In the genomic region with DNA sequence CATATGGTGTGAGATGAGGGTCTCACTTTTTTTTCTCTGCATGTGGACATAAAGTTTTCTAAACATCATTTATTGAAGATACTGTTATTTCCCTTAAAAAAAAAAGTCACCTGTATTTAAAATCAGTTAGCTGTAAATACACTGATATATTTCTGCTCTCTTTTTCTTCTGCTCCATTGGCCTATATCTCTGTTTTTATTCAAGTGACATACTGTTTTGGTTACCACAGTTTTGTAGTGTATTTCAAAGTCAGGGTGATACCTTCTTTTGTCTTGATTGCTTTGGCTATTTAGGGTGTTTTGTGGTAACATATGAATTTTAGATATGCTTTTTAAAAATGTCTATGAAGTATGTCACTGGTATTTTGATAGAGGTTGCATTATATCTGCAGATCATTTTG, we compare ENCODE assay signal across 11 cellular contexts.
"Had no signal": no experiment of that assay in that cellular context is flagged by ENCODE, and none has a peak within 500 bp of the region (broad histone marks: within the 10 kb centered on the region; RNA-seq: fewer than 3 reads in every experiment).

No MANE protein-coding gene starts in this region.

- H3K9me3 ChIP-seq: HAP-1 had no signal

- H3K4me2 ChIP-seq: KMS-11 had no signal

- H3K27ac Mint-ChIP-seq: HFFc6 had no signal

- H3K4me3 Mint-ChIP-seq: HFFc6 had no signal

- ATAC-seq: HCT116 had no signal

- H3K4me1 ChIP-seq: HAP-1 had no signal

- H3K4me3 ChIP-seq: GM23248, HAP-1 had no signal

- H2AFZ ChIP-seq: GM23248 had no signal

- H3K27ac ChIP-seq: GM23248, KMS-11 had no signal

- FAIRE-seq: HTR-8/SVneo had no signal

- H3K9ac ChIP-seq: GM23248, KMS-11 had no signal

- H3K36me3 ChIP-seq: HAP-1 had no signal

- DNase-seq: GM23248, GOT3, H7, HFFc6, IMR-90, Karpas-422, KBM-7 had no signal
